In genomic region chr14:59564356-59564755, GRCh38 we compare ENCODE assay signal across 24 cellular contexts. TPM values are rescaled to one million over a fixed set of nuclear protein-coding genes. Genes with fewer than 3 reads are reported as not detected.
DNase-seq lines count a peak whose midpoint lies in the region; ATAC-seq and TF ChIP-seq lines count a peak whose summit lies in the region.
"Had no signal": no experiment of that assay in that cellular context is flagged by ENCODE, and none has a peak within 500 bp of the region (broad histone marks: within the 10 kb centered on the region; RNA-seq: fewer than 3 reads in every experiment).

No MANE protein-coding gene starts in this region.

- H3K27ac ChIP-seq in colonic mucosa, result peak overlapping the region; percentile 42
- peak overlapping the region in 3 of 4 donors; percentile 59 to 63 (median 61) for H3K27ac ChIP-seq in transverse colon
- H3K27ac ChIP-seq: A549, adrenal gland, heart left ventricle, left lung, parathyroid adenoma, right lobe of liver, RWPE1 had no signal

- ATAC-seq in HG02981 (IDR thresholded peaks at IDR 0.05; ENCODE audit: unreplicated experiment), result no peak
- ATAC-seq: A549; heart left ventricle; left lung; natural killer cell; right lobe of liver; stimulated activated naive CD8-positive, alpha-beta T cell treated with anti-CD3 and anti-CD28 coated beads, Interleukin-15, amount 100 ng/mL, for 72 hours had no signal

- H3K4me1 ChIP-seq in colonic mucosa (no peaks in the 10 kb centered on the region), transverse colon (peaks cover 0 to 31% (median 16%) of the 10 kb centered on the region in 4 donors)
- H3K4me1 ChIP-seq: A549, adrenal gland, heart left ventricle, left lung, parathyroid adenoma, right lobe of liver had no signal

- TF ChIP-seq EP300 in transverse colon (IDR thresholded peaks at IDR 0.05; ENCODE audit: low read depth), result no peak

- H3K27me3 ChIP-seq in colonic mucosa, result no peaks in the 10 kb centered on the region
- no peaks in the 10 kb centered on the region for H3K27me3 ChIP-seq in transverse colon
- H3K27me3 ChIP-seq: left lung, right lobe of liver had no signal

- intact Hi-C loops in colonic mucosa (cut with DNase I) (no loop called here), transverse colon (cut with DNase I; ENCODE audit: low total_unique reads) (no loop called here)

- TF ChIP-seq CTCF in colonic mucosa (IDR thresholded peaks at IDR 0.05), result no peak
- no peak for TF ChIP-seq CTCF in transverse colon (IDR thresholded peaks at IDR 0.05)

- peak overlapping the region in 1 of 2 donors; percentile 44 for H3K9ac ChIP-seq in colonic mucosa (ENCODE audit: low read depth in 2 of 2, low read length in 2 of 2)
- H3K9ac ChIP-seq: parathyroid adenoma had no signal

- WGBS in transverse colon (ENCODE audit: low coverage in 1 of 2), 2 donors, result 27% methylated on average over 2 of the region's 2 CpGs; no CpG with 5 or more reads in 1 of the 2 donors

- no peak overlapping the region for H3K4me3 ChIP-seq in colonic mucosa
- no peak overlapping the region for H3K4me3 ChIP-seq in transverse colon
- H3K4me3 ChIP-seq: A549, adrenal gland, heart left ventricle, left lung, right lobe of liver had no signal

- TF ChIP-seq POLR2A in transverse colon (IDR thresholded peaks at IDR 0.05), result no peak

- H3K9me3 ChIP-seq in colonic mucosa, result no peaks in the 10 kb centered on the region
- H3K9me3 ChIP-seq in transverse colon, result no peaks in the 10 kb centered on the region
- H3K9me3 ChIP-seq: A549, Caco-2, heart left ventricle, left lung, right lobe of liver had no signal

- in situ Hi-C loops in transverse colon (cut with MboI; ENCODE audit: low pct_ligation_motif_present in 1 of 4, low pct_unique_long_range_greater_than_20kb in 1 of 4, low sequenced_read_pairs in 3 of 4), result no loop called here

- H3K36me3 ChIP-seq in colonic mucosa, result no peaks in the 10 kb centered on the region
- H3K36me3 ChIP-seq in transverse colon, result no peaks in the 10 kb centered on the region
- H3K36me3 ChIP-seq: adrenal gland, heart left ventricle, left lung, right lobe of liver had no signal

- DNase-seq in NCI-H2227 (lab: John Stamatoyannopoulos, UW; ENCODE audit: unreplicated experiment) (peak; percentile 9), NCI-H2227 treated with DMSO at 0.1 percent for 48 hours (lab: John Stamatoyannopoulos, UW) (no peak), NCI-H345 treated with DMSO at 0.1 percent for 48 hours (lab: John Stamatoyannopoulos, UW; ENCODE audit: unreplicated experiment) (peak; percentile 13), colonic mucosa (peak; percentile 23), transverse colon (no peak), epidermal melanocyte (ENCODE audit: insufficient read length, low spot score) (no peak)
- DNase-seq in effector CD4-positive, alpha-beta T cell, result no peak
- DNase-seq: activated CD4-positive, alpha-beta memory T cell treated with anti-CD3 and anti-CD28 coated beads for 36 hours; activated CD4-positive, CD25-positive, alpha-beta regulatory T cell; adrenal gland; Caco-2; cortex of kidney; GOT3; heart left ventricle; left lung; natural killer cell; NCI-H446; right lobe of liver; stimulated activated naive CD8-positive, alpha-beta T cell treated with anti-CD3 and anti-CD28 coated beads, Interleukin-15, amount 100 ng/mL, for 72 hours; trophoblast cell had no signal

RNA-seq across cellular contexts. Expression of gene CCDC175, which starts 12.3 kb away (rescaled TPM):
- total RNA-seq in colonic mucosa (under 1 TPM; 0.27 to 0.32 TPM), transverse colon (under 1 TPM in 2 of 4 donors, not detected in 2; 0.27 to 0.95 TPM)
- total RNA-seq: activated CD4-positive, alpha-beta memory T cell treated with anti-CD3 and anti-CD28 coated beads for 36 hours; Caco-2; heart left ventricle; left lung; natural killer cell; right lobe of liver had no signal

Comparison
In these comparisons a context has a peak if more than half of its experiments do, and no peak if none do; other contexts are left out.
1. DNase-seq: peak in NCI-H2227 (single experiment), NCI-H345 treated with DMSO at 0.1 percent for 48 hours (single experiment) and colonic mucosa (single experiment); none in NCI-H2227 treated with DMSO at 0.1 percent for 48 hours (single experiment), transverse colon (single experiment), effector CD4-positive, alpha-beta T cell (single experiment) and epidermal melanocyte (single experiment).